Comparison of ENCODE assay signal across 21 cellular contexts in the genomic region with DNA sequence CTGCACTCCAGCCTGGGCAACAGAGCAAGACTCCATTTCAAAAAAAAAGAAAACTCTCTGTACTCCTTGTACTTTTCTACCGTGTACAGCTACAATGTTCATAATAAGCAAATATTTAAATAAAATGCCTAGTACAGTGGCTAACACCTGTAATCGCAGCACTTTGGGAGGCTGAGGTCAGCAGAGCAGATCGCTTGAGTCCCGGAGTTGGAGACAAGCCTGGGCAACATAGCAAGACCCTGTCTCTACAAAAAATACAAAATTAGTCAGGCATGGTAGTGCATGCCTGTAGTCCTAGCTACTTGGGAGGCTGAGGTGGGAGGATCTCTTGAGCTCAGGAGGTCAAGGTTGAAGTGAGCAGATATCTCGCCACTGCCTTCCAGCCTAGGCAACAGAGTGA. TPM values are rescaled to one million over a fixed set of nuclear protein-coding genes. Genes with fewer than 3 reads are reported as not detected.
DNase-seq lines count a peak whose midpoint lies in the region; ATAC-seq and TF ChIP-seq lines count a peak whose summit lies in the region.
"Had no signal": no experiment of that assay in that cellular context is flagged by ENCODE, and none has a peak within 500 bp of the region (broad histone marks: within the 10 kb centered on the region; RNA-seq: fewer than 3 reads in every experiment).

No MANE protein-coding gene starts in this region.

- in situ Hi-C loops in gastrocnemius medialis (cut with MboI; ENCODE audit: low sequenced_read_pairs in 4 of 4): loop anchor here in 1 of 4 donors (25.0 kb wide), 1 partner anchor 197 kb away; a partner anchor contains a TSS

- no peak for TF ChIP-seq POLR2A in gastrocnemius medialis (IDR thresholded peaks at IDR 0.05)

- CTCF ChIA-PET in CD8-positive, alpha-beta T cell (lab: Charles Lee): interaction anchor here (0.8 kb wide), 1 partner anchor 58 kb away, joined by 3 read pairs; no protein-coding TSS in a partner anchor

- H3K27ac Mint-ChIP-seq in T-helper 1 cell treated with Interleukin-12 subunit alpha and Interleukin-12 subunit beta and Interleukin-4 antibody, amounts not matched to agents 30 μg/mL and 1 μg/mL, for 36 hours: peak overlapping the region; percentile 37
- peak overlapping the region; percentile 30 for H3K27ac Mint-ChIP-seq in CD8-positive, alpha-beta T cell
- peak overlapping the region in 3 of 5 experiments; percentile 21 to 69 (median 52) for H3K27ac Mint-ChIP-seq in brain
- H3K27ac Mint-ChIP-seq in nephron progenitor cell: peak overlapping the region; percentile 82

- H3K4me3 ChIP-seq in CD8-positive, alpha-beta T cell (ENCODE audit: low read depth, low read length): no peak overlapping the region
- no peak overlapping the region for H3K4me3 ChIP-seq in gastrocnemius medialis

- POLR2A ChIA-PET in CD8-positive, alpha-beta T cell (lab: Charles Lee): no interaction called here

- H3K36me3 ChIP-seq in CD8-positive, alpha-beta T cell (ENCODE audit: insufficient read depth, low read length): no peaks in the 10 kb centered on the region
- no peaks in the 10 kb centered on the region for H3K36me3 ChIP-seq in gastrocnemius medialis
- H3K36me3 ChIP-seq: BE2C had no signal

- no peaks in the 10 kb centered on the region for H3K27me3 Mint-ChIP-seq in T-helper 1 cell treated with Interleukin-12 subunit alpha and Interleukin-12 subunit beta and Interleukin-4 antibody, amounts not matched to agents 30 μg/mL and 1 μg/mL, for 36 hours (ENCODE audit: low read depth)
- no peaks in the 10 kb centered on the region for H3K27me3 Mint-ChIP-seq in CD8-positive, alpha-beta T cell (ENCODE audit: low read depth)
- H3K27me3 Mint-ChIP-seq in brain (peaks cover 3% of the 10 kb centered on the region), nephron progenitor cell (ENCODE audit: low read depth, poor library complexity) (no peaks in the 10 kb centered on the region)
- H3K27me3 Mint-ChIP-seq: CD4-positive, alpha-beta memory T cell had no signal

- H3K36me3 Mint-ChIP-seq in T-helper 1 cell treated with Interleukin-12 subunit alpha and Interleukin-12 subunit beta and Interleukin-4 antibody, amounts not matched to agents 30 μg/mL and 1 μg/mL, for 36 hours (ENCODE audit: low read depth): peaks cover 5% of the 10 kb centered on the region
- H3K36me3 Mint-ChIP-seq in CD8-positive, alpha-beta T cell: no peaks in the 10 kb centered on the region
- H3K36me3 Mint-ChIP-seq in brain (peaks cover 6% of the 10 kb centered on the region), nephron progenitor cell (ENCODE audit: low read depth) (peaks cover 19% of the 10 kb centered on the region)

- no peak overlapping the region for H3K27ac ChIP-seq in CD8-positive, alpha-beta T cell (ENCODE audit: low read depth, low read length)
- H3K27ac ChIP-seq in gastrocnemius medialis: peak overlapping the region in 1 of 4 donors; percentile 97
- H3K27ac ChIP-seq: 22Rv1 had no signal

- H3K9me3 Mint-ChIP-seq in T-helper 1 cell treated with Interleukin-12 subunit alpha and Interleukin-12 subunit beta and Interleukin-4 antibody, amounts not matched to agents 30 μg/mL and 1 μg/mL, for 36 hours: no peaks in the 10 kb centered on the region
- H3K9me3 Mint-ChIP-seq in CD8-positive, alpha-beta T cell: no peaks in the 10 kb centered on the region
- H3K9me3 Mint-ChIP-seq in brain (no peaks in the 10 kb centered on the region), nephron progenitor cell (no peaks in the 10 kb centered on the region)
- H3K9me3 Mint-ChIP-seq: CD4-positive, alpha-beta memory T cell had no signal

- intact Hi-C loops in CD8-positive, alpha-beta T cell (cut with DNase I, micrococcal nuclease): no loop called here
- intact Hi-C loops in gastrocnemius medialis (cut with DNase I; ENCODE audit: low total_unique reads): no loop called here

- H3K4me1 ChIP-seq in CD8-positive, alpha-beta T cell (ENCODE audit: insufficient read depth, low read length): peaks cover 19% of the 10 kb centered on the region
- H3K4me1 ChIP-seq in gastrocnemius medialis: peaks cover 59 to 63% of the 10 kb centered on the region in 2 donors
- H3K4me1 ChIP-seq: BE2C had no signal

- H3K4me3 Mint-ChIP-seq in T-helper 1 cell treated with Interleukin-12 subunit alpha and Interleukin-12 subunit beta and Interleukin-4 antibody, amounts not matched to agents 30 μg/mL and 1 μg/mL, for 36 hours: peak overlapping the region; percentile 25
- H3K4me3 Mint-ChIP-seq in CD8-positive, alpha-beta T cell: no peak overlapping the region
- H3K4me3 Mint-ChIP-seq in brain (peak overlapping the region in 2 of 5 experiments; percentile 37 to 43), nephron progenitor cell (no peak overlapping the region)

- ATAC-seq in CD8-positive, alpha-beta T cell: no peak
- ATAC-seq in gastrocnemius medialis: no peak

- TF ChIP-seq CTCF in CD8-positive, alpha-beta T cell (IDR thresholded peaks at IDR 0.05): no peak
- no peak for TF ChIP-seq CTCF in brain (conservative IDR thresholded peaks at IDR 0.05)
- no peak for TF ChIP-seq CTCF in nephron progenitor cell (IDR thresholded peaks at IDR 0.05)
- no peak for TF ChIP-seq CTCF in gastrocnemius medialis (IDR thresholded peaks at IDR 0.05 in 4 of 5, conservative IDR thresholded peaks at IDR 0.05 in 1 of 5)
- no peak for TF ChIP-seq CTCF in GM10266 (IDR thresholded peaks at IDR 0.05; ENCODE audit: control insufficient read depth, insufficient read depth, low read depth, missing control alignments)

- H3K27me3 ChIP-seq in CD8-positive, alpha-beta T cell (ENCODE audit: insufficient read depth, low read length): no peaks in the 10 kb centered on the region
- H3K27me3 ChIP-seq in gastrocnemius medialis: no peaks in the 10 kb centered on the region
- H3K27me3 ChIP-seq: BE2C had no signal

- H3K9me3 ChIP-seq in CD8-positive, alpha-beta T cell (ENCODE audit: low read length): no peaks in the 10 kb centered on the region
- no peaks in the 10 kb centered on the region for H3K9me3 ChIP-seq in gastrocnemius medialis
- H3K9me3 ChIP-seq: BE2C had no signal

- H3K4me1 Mint-ChIP-seq in T-helper 1 cell treated with Interleukin-12 subunit alpha and Interleukin-12 subunit beta and Interleukin-4 antibody, amounts not matched to agents 30 μg/mL and 1 μg/mL, for 36 hours (ENCODE audit: low read depth): peaks cover 48% of the 10 kb centered on the region
- peaks cover 71% of the 10 kb centered on the region for H3K4me1 Mint-ChIP-seq in CD8-positive, alpha-beta T cell (ENCODE audit: low read depth)
- H3K4me1 Mint-ChIP-seq in brain: peaks cover 77% of the 10 kb centered on the region
- peaks cover 35% of the 10 kb centered on the region for H3K4me1 Mint-ChIP-seq in nephron progenitor cell

- DNase-seq in T-helper 1 cell: no peak
- no peak for DNase-seq in CD8-positive, alpha-beta T cell
- no peak for DNase-seq in nephron progenitor cell
- no peak for DNase-seq in gastrocnemius medialis
- DNase-seq in GM10266 (ENCODE audit: extremely low spot score): no peak
- DNase-seq in NOMO-1 treated with dmso at 0.1 percent for 144 hours (lab: John Stamatoyannopoulos, UW; ENCODE audit: unreplicated experiment): no peak
- DNase-seq: BE2C; CD4-positive, alpha-beta memory T cell; DMS79; Karpas-422; MM.1S; NCI-H1092 treated with DMSO at 0.1 percent for 48 hours; NCI-H2029 treated with DMSO at 0.1 percent for 48 hours; NCI-H2171 treated with DMSO at 0.1 percent for 48 hours; NCI-H446 treated with DMSO at 0.1 percent for 48 hours; OCI-M1; SIG-M5 had no signal

RNA-seq across cellular contexts. Expression of a gene that starts 5.7 kb away (rescaled TPM):
- 10 to 100 TPM; 10.9 to 11.7 TPM for total RNA-seq in CD8-positive, alpha-beta T cell
- 60.1 TPM for polyA plus RNA-seq in brain (ENCODE audit: insufficient read depth, low read depth, low replicate concordance)
- total RNA-seq in gastrocnemius medialis: 1 to 10 TPM; 3.2 to 8.3 (median 3.8) TPM

RNA-seq across cellular contexts. Expression of a gene that starts 23.9 kb away (rescaled TPM):
- not detected for total RNA-seq in CD8-positive, alpha-beta T cell
- polyA plus RNA-seq in brain (ENCODE audit: insufficient read depth, low read depth, low replicate concordance): not detected
- not detected for total RNA-seq in gastrocnemius medialis
- total RNA-seq: CD4-positive, alpha-beta memory T cell; RPMI7951 had no signal
- polyA plus RNA-seq: CD4-positive, alpha-beta memory T cell had no signal

RNA-seq across cellular contexts. Expression of a gene that starts 37.1 kb away (rescaled TPM):
- total RNA-seq in CD8-positive, alpha-beta T cell: not detected
- polyA plus RNA-seq in brain (ENCODE audit: insufficient read depth, low read depth, low replicate concordance): not detected
- total RNA-seq in gastrocnemius medialis: not detected
- total RNA-seq: CD4-positive, alpha-beta memory T cell; RPMI7951 had no signal
- polyA plus RNA-seq: CD4-positive, alpha-beta memory T cell had no signal

RNA-seq across cellular contexts. Expression of a gene that starts 53.6 kb away (rescaled TPM):
- total RNA-seq in CD8-positive, alpha-beta T cell: 10 to 100 TPM; 44.9 to 49.5 TPM
- 10.4 TPM for polyA plus RNA-seq in brain (ENCODE audit: insufficient read depth, low read depth, low replicate concordance)
- total RNA-seq in gastrocnemius medialis: 10 to 100 TPM; 10.1 to 23.0 (median 13.3) TPM

Comparison
In these comparisons a context has a peak if more than half of its experiments do, and no peak if none do; other contexts are left out.
1. H3K27ac Mint-ChIP-seq: peak in every context shown above with its lines; median percentile 82 in nephron progenitor cell; 52 in brain; 37 in T-helper 1 cell treated with Interleukin-12 subunit alpha and Interleukin-12 subunit beta and Interleukin-4 antibody, amounts not matched to agents 30 μg/mL and 1 μg/mL, for 36 hours; 30 in CD8-positive, alpha-beta T cell.